In the genomic region with DNA sequence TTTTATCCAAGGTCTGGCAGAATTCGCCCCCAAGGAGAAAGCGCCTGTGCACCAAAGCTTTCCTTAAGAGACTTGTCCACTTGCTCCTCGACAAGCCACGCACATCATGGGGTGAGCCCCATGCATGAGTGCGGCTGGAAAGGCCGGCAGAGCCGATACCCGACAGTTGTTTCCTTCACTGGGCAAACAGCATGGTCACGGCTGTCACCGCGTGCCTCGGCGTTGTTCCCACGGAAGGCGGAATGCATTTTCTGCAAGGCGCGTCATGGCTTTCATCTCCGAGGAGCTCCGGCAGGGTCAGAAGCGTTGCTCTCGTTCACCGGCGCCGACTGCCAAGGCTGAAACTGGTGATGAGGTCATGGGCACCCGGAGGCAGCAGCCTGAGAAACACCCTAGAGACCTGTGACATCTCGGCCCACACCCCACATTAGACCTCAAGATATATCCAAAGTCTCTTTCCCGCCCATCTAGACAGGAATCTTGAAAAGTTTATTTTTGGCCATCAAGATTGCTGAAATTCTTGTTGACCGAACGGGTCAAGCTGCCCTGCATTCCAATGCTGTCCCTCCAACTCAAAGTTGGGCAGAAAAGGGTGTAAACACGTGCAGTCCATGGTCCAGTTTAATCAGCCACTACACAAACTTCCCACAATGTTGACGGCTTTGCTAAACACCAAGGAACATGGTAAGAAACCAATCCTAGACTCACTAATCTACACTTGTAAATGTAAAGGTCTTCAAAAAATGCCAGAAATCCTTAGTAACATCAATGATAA, we compare ENCODE assay signal across 8 cellular contexts. TPM values are rescaled to one million over a fixed set of nuclear protein-coding genes. Genes with fewer than 3 reads are reported as not detected.
DNase-seq lines count a peak whose midpoint lies in the region; ATAC-seq and TF ChIP-seq lines count a peak whose summit lies in the region.

No MANE protein-coding gene starts in this region.

- no peak for ATAC-seq in GM21360 (IDR thresholded peaks at IDR 0.05; ENCODE audit: unreplicated experiment)
- no peak for ATAC-seq in stimulated activated effector memory CD8-positive, alpha-beta T cell treated with anti-CD3 and anti-CD28 coated beads, Interleukin-12 subunit alpha, Interleukin-12 subunit beta, amount 100 ng/mL, for 72 hours

- H3K27ac Mint-ChIP-seq in stimulated activated effector memory CD8-positive, alpha-beta T cell treated with anti-CD3 and anti-CD28 coated beads, Interleukin-12 subunit alpha, Interleukin-12 subunit beta, amount 100 ng/mL, for 72 hours: no peak overlapping the region

- peak overlapping the region; percentile 92 for H3K4me2 ChIP-seq in KMS-11

- H3K9me3 Mint-ChIP-seq in stimulated activated effector memory CD8-positive, alpha-beta T cell treated with anti-CD3 and anti-CD28 coated beads, Interleukin-12 subunit alpha, Interleukin-12 subunit beta, amount 100 ng/mL, for 72 hours: peaks cover 7% of the 10 kb centered on the region

- no peak overlapping the region for H3K4me3 ChIP-seq in KMS-11 (IDR thresholded peaks at IDR 0.05; ENCODE audit: insufficient read depth, low read depth, low read length)
- H3K4me3 ChIP-seq in astrocyte of the cerebellum (ENCODE audit: low read depth, low read length): peak overlapping the region; percentile 81
- H3K4me3 ChIP-seq in iPS DF 6.9 (ENCODE audit: low read length): peak overlapping the region; percentile 39; the same call in 1 of the 2 replicates

- H3K36me3 ChIP-seq in KMS-11 (ENCODE audit: insufficient read depth) (no peaks in the 10 kb centered on the region), iPS DF 6.9 (ENCODE audit: control insufficient read depth, insufficient read depth, low read length) (no peaks in the 10 kb centered on the region)

- TF ChIP-seq CTCF in KMS-11 (conservative IDR thresholded peaks at IDR 0.05; ENCODE audit: low read depth, low read length): no peak
- TF ChIP-seq CTCF in astrocyte of the cerebellum (IDR thresholded peaks at IDR 0.05; ENCODE audit: low read depth, low read length, missing control alignments): no peak

- H3K4me3 Mint-ChIP-seq in stimulated activated effector memory CD8-positive, alpha-beta T cell treated with anti-CD3 and anti-CD28 coated beads, Interleukin-12 subunit alpha, Interleukin-12 subunit beta, amount 100 ng/mL, for 72 hours: no peak overlapping the region

- H3K79me2 ChIP-seq in KMS-11 (ENCODE audit: insufficient read depth, low read depth): 0 out of 2 replicates have a peak, but pooled peaks cover 10% of the 10 kb centered on the region

- no peaks in the 10 kb centered on the region for H3K36me3 Mint-ChIP-seq in stimulated activated effector memory CD8-positive, alpha-beta T cell treated with anti-CD3 and anti-CD28 coated beads, Interleukin-12 subunit alpha, Interleukin-12 subunit beta, amount 100 ng/mL, for 72 hours

- H3K27ac ChIP-seq in KMS-11: no peak overlapping the region
- H3K27ac ChIP-seq in iPS DF 6.9 (ENCODE audit: low read length): no peak overlapping the region

- no CpG with 5 or more reads among the region's 31 CpGs for WGBS in iPS DF 6.9 (ENCODE audit: insufficient coverage, insufficient read length)

- peaks cover 3% of the 10 kb centered on the region for H4K20me1 ChIP-seq in KMS-11 (ENCODE audit: insufficient read depth)

- H3K9ac ChIP-seq in KMS-11: peak overlapping the region; percentile 36; the same call in 1 of the 2 replicates

- H3K4me1 Mint-ChIP-seq in stimulated activated effector memory CD8-positive, alpha-beta T cell treated with anti-CD3 and anti-CD28 coated beads, Interleukin-12 subunit alpha, Interleukin-12 subunit beta, amount 100 ng/mL, for 72 hours: peaks cover 5% of the 10 kb centered on the region

- H3K9me3 ChIP-seq in iPS DF 6.9 (ENCODE audit: control insufficient read depth, insufficient read depth, low read length): no peaks in the 10 kb centered on the region

- peaks cover 50% of the 10 kb centered on the region for H3K27me3 ChIP-seq in KMS-11 (ENCODE audit: insufficient read depth, low read depth)
- H3K27me3 ChIP-seq in iPS DF 6.9 (ENCODE audit: control insufficient read depth, insufficient read depth, low read length): no peaks in the 10 kb centered on the region

- H3K4me1 ChIP-seq in KMS-11 (ENCODE audit: low read depth, poor library complexity, severe bottlenecking) (peaks cover 60% of the 10 kb centered on the region), iPS DF 6.9 (ENCODE audit: control insufficient read depth, insufficient read depth, low read length) (no peaks in the 10 kb centered on the region)

- H2AFZ ChIP-seq in KMS-11 (ENCODE audit: low read depth): peak overlapping the region; percentile 95

- in situ Hi-C loops in Caki2 (cut with HindIII; ENCODE audit: low pct_unique_long_range_greater_than_20kb, low sequenced_read_pairs): no loop called here
- in situ Hi-C loops in astrocyte of the cerebellum (cut with HindIII; ENCODE audit: low sequenced_read_pairs): loop anchor here (10.0 kb wide), 1 partner anchor 58 kb away; no protein-coding TSS in a partner anchor

- DNase-seq in Caki2 (ENCODE audit: low read depth) (peak; percentile 78), astrocyte of the cerebellum (ENCODE audit: low read depth) (no peak), iPS DF 6.9 (ENCODE audit: low read depth, low spot score) (no peak), putamen (ENCODE audit: low spot score) (peak; percentile 69), NCI-H1436 treated with DMSO at 0.1 percent for 48 hours (lab: John Stamatoyannopoulos, UW) (no peak)
- no peak for DNase-seq in stimulated activated effector memory CD8-positive, alpha-beta T cell treated with anti-CD3 and anti-CD28 coated beads, Interleukin-12 subunit alpha, Interleukin-12 subunit beta, amount 100 ng/mL, for 72 hours (ENCODE audit: low spot score in 2 of 2)

RNA-seq across cellular contexts. Expression of a gene that starts 0.6 kb away (rescaled TPM):
- 25.0 and 39.3 TPM in 2 replicates for total RNA-seq in Caki2 (2014; rRNA removed; shearing (Covaris generic); ENCODE audit: low replicate concordance)

Comparison
In these comparisons a context has a peak if more than half of its experiments do, and no peak if none do; other contexts are left out.
1. DNase-seq: peak in Caki2 (single experiment) and putamen (single experiment); none in astrocyte of the cerebellum (single experiment), iPS DF 6.9 (single experiment), NCI-H1436 treated with DMSO at 0.1 percent for 48 hours (single experiment) and stimulated activated effector memory CD8-positive, alpha-beta T cell treated with anti-CD3 and anti-CD28 coated beads, Interleukin-12 subunit alpha, Interleukin-12 subunit beta, amount 100 ng/mL, for 72 hours (0 of 2).